Comparison of ENCODE assay signal across 12 cellular contexts in genomic region chr6:148451690-148452089, GRCh38.
A peak's percentile ranks its signal among the peaks of the same experiment; 100 is the strongest.
DNase-seq lines count a peak whose midpoint lies in the region; ATAC-seq and TF ChIP-seq lines count a peak whose summit lies in the region.
"Had no signal": no experiment of that assay in that cellular context is flagged by ENCODE, and none has a peak within 500 bp of the region (broad histone marks: within the 10 kb centered on the region; RNA-seq: fewer than 3 reads in every experiment).

No MANE protein-coding gene starts in this region.

- peaks cover 17% of the 10 kb centered on the region for H3K27me3 Mint-ChIP-seq in activated T-helper 17 cell treated with anti-CD3 and anti-CD28 coated beads, Interleukin-2, amount 50 U/mL, for 72 hours

- ATAC-seq in HG02938 (IDR thresholded peaks at IDR 0.05; ENCODE audit: unreplicated experiment) = peak; percentile 40
- peak; percentile 81 for ATAC-seq in activated T-helper 17 cell treated with anti-CD3 and anti-CD28 coated beads, Interleukin-2, amount 50 U/mL, for 72 hours (replicated peaks)

- peak overlapping the region; percentile 31 for H3K4me3 Mint-ChIP-seq in activated T-helper 17 cell treated with anti-CD3 and anti-CD28 coated beads, Interleukin-2, amount 50 U/mL, for 72 hours
- H3K4me3 Mint-ChIP-seq: immature natural killer cell had no signal

- no peaks in the 10 kb centered on the region for H3K9me3 ChIP-seq in HAP-1

- H3K4me1 Mint-ChIP-seq in activated T-helper 17 cell treated with anti-CD3 and anti-CD28 coated beads, Interleukin-2, amount 50 U/mL, for 72 hours = peaks cover 25% of the 10 kb centered on the region

- H3K9me3 Mint-ChIP-seq in activated T-helper 17 cell treated with anti-CD3 and anti-CD28 coated beads, Interleukin-2, amount 50 U/mL, for 72 hours = no peaks in the 10 kb centered on the region
- H3K9me3 Mint-ChIP-seq: immature natural killer cell had no signal

- no peak overlapping the region for H3K4me3 ChIP-seq in HAP-1

- no peaks in the 10 kb centered on the region for H3K4me1 ChIP-seq in HAP-1

- H3K36me3 Mint-ChIP-seq in activated T-helper 17 cell treated with anti-CD3 and anti-CD28 coated beads, Interleukin-2, amount 50 U/mL, for 72 hours (ENCODE audit: low read depth) = no peaks in the 10 kb centered on the region
- H3K36me3 Mint-ChIP-seq: immature natural killer cell had no signal

- DNase-seq in activated naive CD4-positive, alpha-beta T cell treated with Interleukin-2 at 50 U/mL for 16 hours = peak; percentile 32
- no peak for DNase-seq in activated naive CD4-positive, alpha-beta T cell (lab: John Stamatoyannopoulos, UW)
- DNase-seq in stimulated activated CD8-positive, alpha-beta memory T cell treated with anti-CD3 and anti-CD28 coated beads, Interleukin-4, amount 100 ng/mL, for 48 hours = peak; percentile 41
- DNase-seq in NCI-H1417 (lab: John Stamatoyannopoulos, UW) (no peak), HAP-1 (ENCODE audit: low spot score in 2 of 2) (no peak), GM10266 (ENCODE audit: extremely low spot score) (no peak)
- DNase-seq: amygdala, NCI-H146, OCI-M1 had no signal

- no peaks in the 10 kb centered on the region for H3K36me3 ChIP-seq in HAP-1 (replicated peaks)

- in situ Hi-C loops in HAP-1 (cut with MboI; ENCODE audit: low sequenced_read_pairs) = loop anchor here (25.0 kb wide), 1 partner anchor 264 kb away; no protein-coding TSS in a partner anchor

- H3K27me3 ChIP-seq in HAP-1 (ENCODE audit: low read depth) = no peaks in the 10 kb centered on the region

- no peak overlapping the region for H3K27ac Mint-ChIP-seq in activated T-helper 17 cell treated with anti-CD3 and anti-CD28 coated beads, Interleukin-2, amount 50 U/mL, for 72 hours

- no peak for TF ChIP-seq CTCF in GM10266 (IDR thresholded peaks at IDR 0.05; ENCODE audit: control insufficient read depth, insufficient read depth, low read depth, missing control alignments)

Comparison
In these comparisons a context has a peak if more than half of its experiments do, and no peak if none do; other contexts are left out.
1. DNase-seq: peak in activated naive CD4-positive, alpha-beta T cell treated with Interleukin-2 at 50 U/mL for 16 hours (single experiment) and stimulated activated CD8-positive, alpha-beta memory T cell treated with anti-CD3 and anti-CD28 coated beads, Interleukin-4, amount 100 ng/mL, for 48 hours (single experiment); none in activated naive CD4-positive, alpha-beta T cell (0 of 4), NCI-H1417 (0 of 3), HAP-1 (0 of 2) and GM10266 (single experiment).